ENCODE assay signal across 14 cellular contexts in genomic region chr4:54144219-54144618, GRCh38. TPM values are rescaled to one million over a fixed set of nuclear protein-coding genes. Genes with fewer than 3 reads are reported as not detected.
"Had no signal": no experiment of that assay in that cellular context is flagged by ENCODE, and none has a peak within 500 bp of the region (broad histone marks: within the 10 kb centered on the region; RNA-seq: fewer than 3 reads in every experiment).

No MANE protein-coding gene starts in this region.

RNA-seq across cellular contexts. Expression of gene GSX2, which starts 44.3 kb away (rescaled TPM):
- total RNA-seq: natural killer cell treated with Interleukin-12 subunit alpha and Interleukin-12 subunit beta and Interleukin-15 and Interleukin-18, amount 100 ng/mL, for 72 hours; neural crest cell; omental fat pad; pancreas; posterior vena cava; prostate gland; pulmonary artery endothelial cell; right atrium auricular region; smooth muscle cell; spleen; thyroid gland; upper lobe of left lung; ureter; vagina had no signal
- polyA plus RNA-seq: pancreas, smooth muscle cell had no signal
